Comparison of ENCODE assay signal across 8 cellular contexts in genomic region chr1:109739738-109740614, GRCh38. TPM values are rescaled to one million over a fixed set of nuclear protein-coding genes. Genes with fewer than 3 reads are reported as not detected.
DNase-seq lines count a peak whose midpoint lies in the region; ATAC-seq and TF ChIP-seq lines count a peak whose summit lies in the region.

No MANE protein-coding gene starts in this region.

- no peaks in the 10 kb centered on the region for H3K79me2 ChIP-seq in OCI-LY7 (ENCODE audit: insufficient read depth, low read depth, low read length)

- H3K4me2 ChIP-seq in OCI-LY7 (ENCODE audit: low read length) = no peak overlapping the region

- no peaks in the 10 kb centered on the region for H3K36me3 ChIP-seq in left lung
- H3K36me3 ChIP-seq in OCI-LY7 (ENCODE audit: insufficient read depth, low read length) = no peaks in the 10 kb centered on the region

- no peaks in the 10 kb centered on the region for H4K20me1 ChIP-seq in OCI-LY7 (ENCODE audit: insufficient read depth, low read length)

- CTCF ChIA-PET in OCI-LY7 (lab: Charles Lee; ENCODE audit: unreplicated experiment) = no interaction called here

- peak overlapping the region; percentile 82 for H3K4me3 Mint-ChIP-seq in dendritic cell treated with granulocyte-macrophage colony-stimulating factor and Interleukin-4, amounts not matched to agents 40 ng/mL and 50 ng/mL, for 4 days

- ATAC-seq in HG02938 (IDR thresholded peaks at IDR 0.05; ENCODE audit: unreplicated experiment) (peak; percentile 61), left lung (peak; percentile 99)

- H3K27ac ChIP-seq in left lung (peak overlapping the region in 1 of 2 donors; percentile 72), OCI-LY7 (ENCODE audit: low read depth, low read length, poor library complexity, severe bottlenecking) (no peak overlapping the region)

- H3K9me3 ChIP-seq in left lung (no peaks in the 10 kb centered on the region), OCI-LY7 (ENCODE audit: low read length) (no peaks in the 10 kb centered on the region)

- H3K27me3 Mint-ChIP-seq in dendritic cell treated with granulocyte-macrophage colony-stimulating factor and Interleukin-4, amounts not matched to agents 40 ng/mL and 50 ng/mL, for 4 days = peaks cover 49% of the 10 kb centered on the region

- no peaks in the 10 kb centered on the region for H3K9me3 Mint-ChIP-seq in dendritic cell treated with granulocyte-macrophage colony-stimulating factor and Interleukin-4, amounts not matched to agents 40 ng/mL and 50 ng/mL, for 4 days

- intact Hi-C loops in dendritic cell treated with granulocyte-macrophage colony-stimulating factor and Interleukin-4, amounts not matched to agents 40 ng/mL and 50 ng/mL, for 4 days (cut with micrococcal nuclease) = no loop called here
- intact Hi-C loops in left lung (cut with DNase I) = no loop called here
- intact Hi-C loops in OCI-LY7 (cut with micrococcal nuclease; ENCODE audit: unreplicated experiment) = no loop called here

- H3K4me1 Mint-ChIP-seq in dendritic cell treated with granulocyte-macrophage colony-stimulating factor and Interleukin-4, amounts not matched to agents 40 ng/mL and 50 ng/mL, for 4 days (ENCODE audit: low read depth) = peaks cover 17% of the 10 kb centered on the region

- H3K9me2 ChIP-seq in OCI-LY7 (ENCODE audit: insufficient read depth, low read length) = no peaks in the 10 kb centered on the region

- no peak for TF ChIP-seq CTCF in GM12864 (IDR thresholded peaks at IDR 0.05; ENCODE audit: low read depth, low read length, missing control alignments)
- no peak for TF ChIP-seq CTCF in left lung (IDR thresholded peaks at IDR 0.05)
- TF ChIP-seq CTCF in OCI-LY7 (conservative IDR thresholded peaks at IDR 0.05; ENCODE audit: low read length) = no peak

- H3K4me1 ChIP-seq in left lung (peaks cover 5 to 18% of the 10 kb centered on the region in 2 donors), OCI-LY7 (ENCODE audit: insufficient read depth, low read length, poor library complexity, severe bottlenecking) (no peaks in the 10 kb centered on the region)

- peak overlapping the region; percentile 47 for H3K27ac Mint-ChIP-seq in dendritic cell treated with granulocyte-macrophage colony-stimulating factor and Interleukin-4, amounts not matched to agents 40 ng/mL and 50 ng/mL, for 4 days

- H3K4me3 ChIP-seq in GM12864 (ENCODE audit: low read depth, low read length) (peak overlapping the region; percentile 56), left lung (peak overlapping the region; percentile 53 to 69), OCI-LY7 (ENCODE audit: low read depth, low read length, poor library complexity, severe bottlenecking) (no peak overlapping the region)

- BruUV-seq in OCI-LY7 (replicated peaks; lab: Mats Ljungman, UMichigan) = no TSS peak

- DNase-seq in GM12864 (ENCODE audit: low read depth) (peak; percentile 7), NCI-H2196 (lab: John Stamatoyannopoulos, UW; ENCODE audit: unreplicated experiment) (peak; percentile 81), left lung (peak; percentile 69 to 96), OCI-LY7 (ENCODE audit: low spot score) (no peak)
- peak; percentile 61 to 69 for DNase-seq in activated CD4-positive, alpha-beta T cell treated with anti-CD3 and anti-CD28 coated beads, Interleukin-2, amount 50 U/mL, for 24 hours (ENCODE audit: low read depth in 1 of 2, low spot score in 1 of 2)
- DNase-seq in stimulated activated CD4-positive, alpha-beta T cell treated with anti-CD3 and anti-CD28 coated beads, Interleukin-2, amount 100 ng/mL, for 4 hours (ENCODE audit: low read depth) = peak; percentile 84

- H2AFZ ChIP-seq in OCI-LY7 (ENCODE audit: low read length) = no peak overlapping the region

- no peaks in the 10 kb centered on the region for H3K36me3 Mint-ChIP-seq in dendritic cell treated with granulocyte-macrophage colony-stimulating factor and Interleukin-4, amounts not matched to agents 40 ng/mL and 50 ng/mL, for 4 days (ENCODE audit: low read depth)

- H3K27me3 ChIP-seq in left lung = peaks cover 7 to 22% of the 10 kb centered on the region in 2 donors

- POLR2A ChIA-PET in OCI-LY7 (lab: Charles Lee) = no interaction called here

RNA-seq across cellular contexts. Expression of gene GSTM3, which starts 0.9 kb away (rescaled TPM):
- 10 to 100 TPM; 13.8 to 30.9 TPM for total RNA-seq in left lung
- total RNA-seq in OCI-LY7 (2014; rRNA removed; shearing (Covaris generic)) = not detected in 2 replicates
- total RNA-seq in OCI-LY7 (2022) = not detected in 2 replicates

RNA-seq across cellular contexts. Expression of gene EPS8L3, which starts 23.7 kb away (rescaled TPM):
- total RNA-seq in left lung = not detected
- total RNA-seq in OCI-LY7 (2014; rRNA removed; shearing (Covaris generic)) = not detected in 2 replicates
- not detected in 2 replicates for total RNA-seq in OCI-LY7 (2022)

RNA-seq across cellular contexts. Expression of gene GSTM5, which starts 27.9 kb away (rescaled TPM):
- 10 to 100 TPM in 1 of 2 donors, 1 to 10 TPM in 1; 8.4 to 11.6 TPM for total RNA-seq in left lung
- not detected in 2 replicates for total RNA-seq in OCI-LY7 (2014; rRNA removed; shearing (Covaris generic))
- not detected in 2 replicates for total RNA-seq in OCI-LY7 (2022)

RNA-seq across cellular contexts. Expression of gene GSTM1, which starts 52.4 kb away (rescaled TPM):
- total RNA-seq in left lung (10 to 100 TPM in 1 of 2 donors, not detected in 1; 24.9 TPM), OCI-LY7 (2022) (not detected in 2 replicates)
- not detected in 2 replicates for total RNA-seq in OCI-LY7 (2014; rRNA removed; shearing (Covaris generic))

Comparison
In these comparisons a context has a peak if more than half of its experiments do, and no peak if none do; other contexts are left out.
1. RNA of gene GSTM3, which starts 0.9 kb away (total RNA-seq): 13.8 to 30.9 TPM in left lung; not detected in OCI-LY7; every median in the first group is over 10 times any median in the second.
2. RNA of gene GSTM5, which starts 27.9 kb away (total RNA-seq): 8.4 to 11.6 TPM in left lung; not detected in OCI-LY7; every median in the first group is over 4 times any median in the second.